In genomic region chr21:25625036-25625435, GRCh38 we compare ENCODE assay signal across 32 cellular contexts.
"Had no signal": no experiment of that assay in that cellular context is flagged by ENCODE, and none has a peak within 500 bp of the region (broad histone marks: within the 10 kb centered on the region; RNA-seq: fewer than 3 reads in every experiment).

No MANE protein-coding gene starts in this region.

- H3K4me1 ChIP-seq: body of pancreas, right lobe of liver, thyroid gland, vagina had no signal

- H3K27me3 ChIP-seq: body of pancreas, esophagus muscularis mucosa, neutrophil, right lobe of liver, thyroid gland, upper lobe of left lung, vagina had no signal

- H3K27ac ChIP-seq: body of pancreas, esophagus muscularis mucosa, neutrophil, right lobe of liver, thyroid gland, upper lobe of left lung, vagina had no signal

- H3K36me3 ChIP-seq: esophagus muscularis mucosa, neutrophil, right lobe of liver, thyroid gland, upper lobe of left lung, vagina had no signal

- H3K4me3 ChIP-seq: body of pancreas, esophagus muscularis mucosa, right lobe of liver, skin epidermis, thyroid gland, upper lobe of left lung, vagina had no signal

- DNase-seq: activated CD4-positive, alpha-beta memory T cell treated with anti-CD3 and anti-CD28 coated beads, Interleukin-2, amount 10 ng/mL, durations not matched to agents 7 days and 5 days; activated CD4-positive, alpha-beta T cell treated with anti-CD3 and anti-CD28 coated beads for 1 hour; activated CD4-positive, alpha-beta T cell treated with anti-CD3 and anti-CD28 coated beads, Interleukin-2, amount 10 ng/mL, durations not matched to agents 7 days and 5 days; activated CD8-positive, alpha-beta memory T cell treated with anti-CD3 and anti-CD28 coated beads, Interleukin-2, amount 50 U/mL, for 48 hours; activated gamma-delta T cell; activated naive CD4-positive, alpha-beta T cell treated with anti-CD3 and anti-CD28 coated beads, Interleukin-2, amount 10 ng/mL, durations not matched to agents 7 days and 5 days; activated naive CD8-positive, alpha-beta T cell treated with anti-CD3 and anti-CD28 coated beads, Interleukin-2, amount 10 ng/mL, durations not matched to agents 7 days and 5 days; activated T-cell treated with anti-CD3 and anti-CD28 coated beads, Interleukin-2, amount 50 U/mL, for 24 hours; amygdala; body of pancreas; cerebellar nuclear complex; cortex of kidney; endodermal cell; head of caudate nucleus; hippocampal formation; kidney; left colon; naive B cell; nephron progenitor cell; right lobe of liver; stimulated activated CD4-positive, alpha-beta T cell treated with anti-CD3 and anti-CD28 coated beads, Interleukin-4, amount 100 ng/mL, for 24 hours; stimulated activated naive CD8-positive, alpha-beta T cell treated with anti-CD3 and anti-CD28 coated beads, Interleukin-15, amount 100 ng/mL, for 72 hours; substantia nigra; T-helper 2 cell; thyroid gland; upper lobe of left lung had no signal

- ATAC-seq: body of pancreas; left colon; right lobe of liver; stimulated activated effector memory CD8-positive, alpha-beta T cell treated with anti-CD3 and anti-CD28 coated beads, Interleukin-12 subunit alpha, Interleukin-12 subunit beta, amount 100 ng/mL, for 72 hours; stimulated activated naive CD8-positive, alpha-beta T cell treated with anti-CD3 and anti-CD28 coated beads, Interleukin-15, amount 100 ng/mL, for 72 hours; WTC11 had no signal

- H3K9me3 ChIP-seq: body of pancreas, esophagus muscularis mucosa, neutrophil, right lobe of liver, thyroid gland, upper lobe of left lung, vagina had no signal
